ENCODE assay signal across 7 cellular contexts in the genomic region with DNA sequence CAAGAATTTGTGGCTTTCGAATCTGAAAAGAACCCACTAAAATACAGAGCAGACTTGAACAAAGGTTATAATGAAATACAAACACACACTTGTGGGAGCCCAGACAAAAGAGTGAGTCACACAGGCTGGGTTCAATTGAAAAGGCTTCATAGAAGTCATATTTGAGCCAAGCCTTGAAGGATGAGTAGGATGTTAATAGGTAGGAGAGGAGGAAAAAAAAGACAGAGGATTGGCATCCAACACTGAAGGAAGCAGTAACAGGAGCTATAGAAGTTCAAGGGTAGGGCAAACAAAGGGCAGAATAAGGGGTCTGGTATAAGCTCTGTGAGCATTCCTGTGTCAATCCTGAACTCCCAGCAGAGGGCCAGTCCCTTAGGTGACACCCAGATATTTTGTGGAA.
DNase-seq lines count a peak whose midpoint lies in the region; ATAC-seq, FAIRE-seq and TF ChIP-seq lines count a peak whose summit lies in the region.

No MANE protein-coding gene starts in this region.

- H3K9me3 ChIP-seq in H1 (ENCODE audit: insufficient read depth in 2 of 2, low read depth in 1 of 2, low read length in 1 of 2) (no peaks in the 10 kb centered on the region), sigmoid colon (no peaks in the 10 kb centered on the region)

- H2BK15ac ChIP-seq in H1 (ENCODE audit: low read length) = no peak overlapping the region

- 89% methylated on average over 1 of the region's 1 CpG; no CpG with 5 or more reads in 1 of the 2 experiments for WGBS in H1 (ENCODE audit: extremely low coverage in 1 of 2, insufficient coverage in 1 of 2, insufficient read length in 1 of 2, insufficient replicate concordance in 2 of 2, low coverage in 1 of 2, low lambda C conversion rate in 2 of 2, missing lambda C conversion rate in 1 of 2), 2 experiments
- 38 to 75% methylated on average over 1 of the region's 1 CpG for WGBS in sigmoid colon, 2 donors

- no peak overlapping the region for H3K14ac ChIP-seq in H1 (ENCODE audit: insufficient read length)

- H2AK5ac ChIP-seq in H1 (ENCODE audit: low read depth, low read length) = peak overlapping the region; percentile 32; the same call in 1 of the 2 replicates

- no peak overlapping the region for H3K23ac ChIP-seq in H1 (ENCODE audit: insufficient read length)

- H3K4me3 ChIP-seq in GM23338 = no peak overlapping the region
- no peak overlapping the region for H3K4me3 ChIP-seq in H1 (ENCODE audit: extremely low read depth in 1 of 4, insufficient read depth in 2 of 4, low read depth in 3 of 4, low read length in 4 of 4)
- no peak overlapping the region for H3K4me3 ChIP-seq in sigmoid colon

- TF ChIP-seq POLR2A in H1 (IDR thresholded peaks at IDR 0.05; ENCODE audit: control extremely low read depth in 1 of 2, low read depth in 2 of 2, low read length in 2 of 2) (no peak), sigmoid colon (IDR thresholded peaks at IDR 0.05) (no peak)

- no peak for TF ChIP-seq EP300 in H1 (IDR thresholded peaks at IDR 0.05; ENCODE audit: borderline replicate concordance in 1 of 2, low read depth in 2 of 2, low read length in 2 of 2)
- TF ChIP-seq EP300 in sigmoid colon (IDR thresholded peaks at IDR 0.05) = no peak

- no peaks in the 10 kb centered on the region for H3K9me2 ChIP-seq in GM23338 (ENCODE audit: insufficient read depth)

- H2AFZ ChIP-seq in GM23338 (no peak overlapping the region), H1 (ENCODE audit: low read length) (no peak overlapping the region)

- H2BK5ac ChIP-seq in H1 (ENCODE audit: low read depth, low read length) = no peak overlapping the region

- no peaks in the 10 kb centered on the region; the same call in 1 of the 2 replicates for H3K23me2 ChIP-seq in H1 (ENCODE audit: low read depth, low read length)

- no peak overlapping the region for H4K5ac ChIP-seq in H1 (ENCODE audit: insufficient read length, low read depth, low read length)

- no peak for TF ChIP-seq RAD21 in H1 (IDR thresholded peaks at IDR 0.05 in 1 of 2, conservative IDR thresholded peaks at IDR 0.05 in 1 of 2; ENCODE audit: low read depth in 2 of 2, low read length in 2 of 2)

- H4K8ac ChIP-seq in H1 (ENCODE audit: extremely low read depth, insufficient read depth, low read length) = no peak overlapping the region

- H3K4me1 ChIP-seq in GM23338 (ENCODE audit: insufficient read depth) (0 out of 2 replicates have a peak, but pooled peaks cover 9% of the 10 kb centered on the region), H1 (replicated peaks in 1 of 4; ENCODE audit: control insufficient read depth in 3 of 4, insufficient read depth in 4 of 4, low read length in 3 of 4) (peaks cover 1 to 12% (median 5%) of the 10 kb centered on the region in 4 experiments; a peak in 4 of 7 replicates), sigmoid colon (peaks cover 0 to 40% (median 26%) of the 10 kb centered on the region in 4 donors)

- H2BK12ac ChIP-seq in H1 (ENCODE audit: low read depth, low read length) = no peak overlapping the region

- peak; percentile 30 for DNase-seq in GM23338 (ENCODE audit: low spot score)
- DNase-seq in NCI-H345 (lab: John Stamatoyannopoulos, UW) = peak; percentile 64
- no peak for DNase-seq in H1 (ENCODE audit: low read depth in 1 of 2, low spot score in 2 of 2)
- DNase-seq in sigmoid colon = no peak
- DNase-seq in Kasumi-1 (lab: John Stamatoyannopoulos, UW) = no peak
- DNase-seq in DMS 273 treated with DMSO at 0.1 percent for 48 hours (lab: John Stamatoyannopoulos, UW) = no peak

- no peak overlapping the region for H3K56ac ChIP-seq in H1 (replicated peaks; ENCODE audit: insufficient read length, low read depth, low read length)

- ATAC-seq in GM23338 (peak; percentile 64), GM19452 (IDR thresholded peaks at IDR 0.05; ENCODE audit: unreplicated experiment) (no peak)

- H3K4me2 ChIP-seq in GM23338 = no peak overlapping the region
- H3K4me2 ChIP-seq in H1 (ENCODE audit: insufficient read depth in 1 of 2, low read depth in 2 of 2, low read length in 2 of 2) = no peak overlapping the region

- no peak overlapping the region for H3K18ac ChIP-seq in H1 (ENCODE audit: extremely low read depth, low read length)

- H3K9me3 Mint-ChIP-seq in GM23338 = no peaks in the 10 kb centered on the region

- H3K79me1 ChIP-seq in H1 (ENCODE audit: low read depth, low read length) = no peaks in the 10 kb centered on the region; the same call in 1 of the 2 replicates

- peak overlapping the region; percentile 67; the same call in 1 of the 2 replicates for H3K27ac ChIP-seq in GM23338 (ENCODE audit: low read depth)
- H3K27ac ChIP-seq in H1 (ENCODE audit: low read depth, low read length) = no peak overlapping the region
- H3K27ac ChIP-seq in sigmoid colon = peak overlapping the region in 3 of 4 donors; percentile 26 to 36 (median 31)

- no peak overlapping the region for H2BK120ac ChIP-seq in H1 (replicated peaks; ENCODE audit: low read depth, low read length)

- intact Hi-C loops in sigmoid colon (cut with DNase I) = no loop called here

- H4K20me1 ChIP-seq in GM23338 (replicated peaks; ENCODE audit: insufficient read depth) (no peaks in the 10 kb centered on the region), H1 (replicated peaks in 1 of 2; ENCODE audit: control insufficient read depth in 1 of 2, insufficient read depth in 2 of 2, low read length in 2 of 2) (no peaks in the 10 kb centered on the region)

- H3K36me3 Mint-ChIP-seq in GM23338 (ENCODE audit: low read depth) = no peaks in the 10 kb centered on the region

- no peaks in the 10 kb centered on the region for H3F3A ChIP-seq in GM23338 (replicated peaks; ENCODE audit: low read depth)

- H3K27me3 Mint-ChIP-seq in GM23338 (ENCODE audit: insufficient read depth, low read depth, poor library complexity) = peaks cover 2% of the 10 kb centered on the region

- no peak overlapping the region for H3K9ac ChIP-seq in H1 (replicated peaks in 1 of 4; ENCODE audit: extremely low read depth in 1 of 4, low read depth in 3 of 4, low read length in 3 of 4)

- POLR2A ChIA-PET in H1 (lab: Charles Lee; ENCODE audit: partially characterized antibody) = interaction anchor here (0.8 to 0.9 kb wide), 2 partner anchors 9 to 11 kb away, joined by 3 read pairs; no protein-coding TSS in a partner anchor

- H4K91ac ChIP-seq in H1 (replicated peaks; ENCODE audit: insufficient read length, low read length) = no peak overlapping the region

- no peaks in the 10 kb centered on the region for H3K27me3 ChIP-seq in GM23338 (ENCODE audit: insufficient read depth)
- no peaks in the 10 kb centered on the region for H3K27me3 ChIP-seq in H1 (replicated peaks in 1 of 4; ENCODE audit: control insufficient read depth in 3 of 4, extremely low read depth in 1 of 4, insufficient read depth in 3 of 4, low read length in 3 of 4)
- no peaks in the 10 kb centered on the region for H3K27me3 ChIP-seq in sigmoid colon

- H2BK20ac ChIP-seq in H1 (ENCODE audit: low read length) = no peak overlapping the region

- no peak for FAIRE-seq in H1 (lab: Jason Lieb, UNC)

- H3K4me1 Mint-ChIP-seq in GM23338 = peaks cover 28% of the 10 kb centered on the region

- no peak overlapping the region for H3K4me3 Mint-ChIP-seq in GM23338

- H3K36me3 ChIP-seq in GM23338 (ENCODE audit: insufficient read depth) (no peaks in the 10 kb centered on the region), H1 (ENCODE audit: control insufficient read depth in 2 of 4, insufficient read depth in 4 of 4, low read length in 3 of 4) (0 out of 8 replicates have a peak, but pooled peaks cover 0 to 3% (median 0%) of the 10 kb centered on the region in 4 experiments), sigmoid colon (no peaks in the 10 kb centered on the region)

- H3K27ac Mint-ChIP-seq in GM23338 = peak overlapping the region; percentile 46; the same call in 1 of the 2 replicates

- H3K79me2 ChIP-seq in GM23338 (replicated peaks; ENCODE audit: insufficient read depth) (0 out of 2 replicates have a peak, but pooled peaks cover 8% of the 10 kb centered on the region), H1 (ENCODE audit: control insufficient read depth in 1 of 2, insufficient read depth in 2 of 2, low read length in 2 of 2) (no peaks in the 10 kb centered on the region; a peak in 2 of 4 replicates)

- H3K4ac ChIP-seq in H1 (replicated peaks; ENCODE audit: insufficient read length, low read depth, low read length) = no peak overlapping the region

- CTCF ChIA-PET in H1 (lab: Charles Lee; ENCODE audit: partially characterized antibody) = interaction anchor here (0.6 to 1.4 kb wide), 5 partner anchors 8 to 236 kb away, joined by 3 to 4 read pairs (median 3); no protein-coding TSS in a partner anchor

- no peak for TF ChIP-seq CTCF in GM23338 (conservative IDR thresholded peaks at IDR 0.05; ENCODE audit: low read depth in 2 of 2)
- no peak for TF ChIP-seq CTCF in H1 (IDR thresholded peaks at IDR 0.05; ENCODE audit: control extremely low read depth in 1 of 3, insufficient read depth in 1 of 3, low read depth in 1 of 3, low read length in 3 of 3)
- no peak for TF ChIP-seq CTCF in sigmoid colon (IDR thresholded peaks at IDR 0.05)

TF ChIP-seq in GM23338, 12 proteins besides CTCF, POLR2A, EP300 and RAD21 (continues in another document):
- no peak for TF ChIP-seq CREB1 (CRISPR knock-in tag; IDR thresholded peaks at IDR 0.05; ENCODE audit: low read depth)
- no peak for TF ChIP-seq STAT1 (IDR thresholded peaks at IDR 0.05; ENCODE audit: unreplicated experiment)
- no peak for TF ChIP-seq EZH2 (IDR thresholded peaks at IDR 0.05; ENCODE audit: low read depth, unreplicated experiment)
- TF ChIP-seq POLR2AphosphoS5 (IDR thresholded peaks at IDR 0.05; ENCODE audit: low read depth) = no peak
- no peak for TF ChIP-seq ZNF331 (CRISPR knock-in tag; IDR thresholded peaks at IDR 0.05; ENCODE audit: low read depth)
- no peak for TF ChIP-seq NANOG (IDR thresholded peaks at IDR 0.05; ENCODE audit: borderline replicate concordance)
- TF ChIP-seq ZNF114 (CRISPR knock-in tag; IDR thresholded peaks at IDR 0.05) = no peak

TF ChIP-seq in H1, 55 proteins besides CTCF, POLR2A, EP300 and RAD21:
- TF ChIP-seq SIX5 (IDR thresholded peaks at IDR 0.05; ENCODE audit: low read depth, low read length) = no peak
- TF ChIP-seq TBP (IDR thresholded peaks at IDR 0.05; ENCODE audit: low read depth, low read length) = no peak
- no peak for TF ChIP-seq GTF2F1 (IDR thresholded peaks at IDR 0.05; ENCODE audit: borderline replicate concordance, low read depth, low read length)
- no peak for TF ChIP-seq CBX5 (IDR thresholded peaks at IDR 0.05; ENCODE audit: low read depth, low read length)
- TF ChIP-seq, protein P1, sequence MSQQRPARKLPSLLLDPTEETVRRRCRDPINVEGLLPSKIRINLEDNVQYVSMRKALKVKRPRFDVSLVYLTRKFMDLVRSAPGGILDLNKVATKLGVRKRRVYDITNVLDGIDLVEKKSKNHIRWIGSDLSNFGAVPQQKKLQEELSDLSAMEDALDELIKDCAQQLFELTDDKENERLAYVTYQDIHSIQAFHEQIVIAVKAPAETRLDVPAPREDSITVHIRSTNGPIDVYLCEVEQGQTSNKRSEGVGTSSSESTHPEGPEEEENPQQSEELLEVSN (IDR thresholded peaks at IDR 0.05) = no peak
TF ChIP-seq in H1: peak in this region for 0.

Comparison
In these comparisons a context has a peak if more than half of its experiments do, and no peak if none do; other contexts are left out.
1. DNase-seq: peak in GM23338 (single experiment) and NCI-H345 (single experiment); none in H1 (0 of 2), sigmoid colon (single experiment), Kasumi-1 (0 of 2) and DMS 273 treated with DMSO at 0.1 percent for 48 hours (single experiment).